ENCODE assay signal across 8 cellular contexts in the genomic region with DNA sequence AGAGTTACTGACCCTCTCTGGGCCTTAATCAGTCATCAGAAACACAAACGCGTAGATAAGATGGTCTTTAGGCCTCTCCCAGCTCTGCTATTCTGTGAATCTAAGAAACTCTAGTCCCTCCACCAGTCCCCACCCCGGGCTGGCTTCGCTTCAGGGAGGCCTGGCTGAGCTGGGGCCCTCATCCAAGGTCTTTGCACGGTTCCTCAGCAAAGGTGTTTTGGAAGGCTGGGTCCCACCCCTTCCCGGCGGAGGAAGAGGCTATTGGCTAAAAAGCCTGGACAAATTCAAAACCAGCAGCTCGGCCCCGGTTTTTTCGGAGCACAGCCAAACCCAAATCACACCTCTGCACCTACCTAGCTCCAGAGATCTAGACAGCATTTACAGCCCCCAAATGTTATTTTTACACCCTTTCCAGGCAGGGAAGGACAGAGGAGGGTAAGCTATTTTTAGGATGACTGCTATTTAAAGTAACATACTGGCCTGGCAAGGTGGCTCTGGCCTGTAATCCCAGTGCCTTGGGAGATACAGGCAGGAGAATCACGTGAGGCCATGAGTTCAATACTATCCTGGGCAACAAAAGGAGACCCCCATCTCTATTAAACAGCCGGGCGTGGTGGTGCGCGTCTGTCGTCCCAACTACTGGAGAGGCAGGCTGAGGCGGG. TPM values are rescaled to one million over a fixed set of nuclear protein-coding genes. Genes with fewer than 3 reads are reported as not detected.
DNase-seq lines count a peak whose midpoint lies in the region; ATAC-seq lines count a peak whose summit lies in the region.

No MANE protein-coding gene starts in this region.

- DNase-seq in Karpas-422 (no peak), EL (no peak)

- no peaks in the 10 kb centered on the region for H3K79me2 ChIP-seq in Karpas-422 (ENCODE audit: low read length)

- H3K9ac ChIP-seq in BLaER1 = peak overlapping the region; percentile 78
- peak overlapping the region; percentile 87 for H3K9ac ChIP-seq in Karpas-422 (ENCODE audit: low read length)
- peak overlapping the region; percentile 82 for H3K9ac ChIP-seq in mucosa of stomach (ENCODE audit: low read length)

- no peaks in the 10 kb centered on the region for H3K27me3 ChIP-seq in BLaER1
- H3K27me3 ChIP-seq in Karpas-422 (ENCODE audit: low read length) = no peaks in the 10 kb centered on the region
- H3K27me3 ChIP-seq in ectodermal cell (ENCODE audit: control insufficient read depth, insufficient read depth, low read length, poor library complexity, severe bottlenecking) = no peaks in the 10 kb centered on the region
- H3K27me3 ChIP-seq in mucosa of stomach (ENCODE audit: control insufficient read depth, insufficient read depth, low read length) = no peaks in the 10 kb centered on the region

- H3K27ac ChIP-seq in BLaER1 = peak overlapping the region; percentile 88
- no peak overlapping the region for H3K27ac ChIP-seq in Karpas-422 (ENCODE audit: low read length)
- H3K27ac ChIP-seq in ectodermal cell (ENCODE audit: insufficient read depth, low read depth, low read length, poor library complexity, severe bottlenecking) = peak overlapping the region; percentile 60

- H3K36me3 ChIP-seq in BLaER1 (no peaks in the 10 kb centered on the region), Karpas-422 (ENCODE audit: insufficient read depth, low read length) (no peaks in the 10 kb centered on the region), ectodermal cell (ENCODE audit: control insufficient read depth, insufficient read depth, low read length) (no peaks in the 10 kb centered on the region), mucosa of stomach (ENCODE audit: control insufficient read depth, insufficient read depth, low read length) (no peaks in the 10 kb centered on the region)

- no peaks in the 10 kb centered on the region for H4K20me1 ChIP-seq in BLaER1
- no peaks in the 10 kb centered on the region for H4K20me1 ChIP-seq in Karpas-422 (ENCODE audit: insufficient read depth, low read depth, low read length)

- H3K9me3 ChIP-seq in BLaER1 = no peaks in the 10 kb centered on the region
- H3K9me3 ChIP-seq in Karpas-422 (ENCODE audit: low read length) = no peaks in the 10 kb centered on the region
- no peaks in the 10 kb centered on the region for H3K9me3 ChIP-seq in ectodermal cell (ENCODE audit: control insufficient read depth, low read length)
- H3K9me3 ChIP-seq in mucosa of stomach (ENCODE audit: control insufficient read depth, low read length) = no peaks in the 10 kb centered on the region

- no peaks in the 10 kb centered on the region for H3K9me2 ChIP-seq in Karpas-422 (replicated peaks; ENCODE audit: insufficient read depth, low read length)

- ATAC-seq in HG02588 (IDR thresholded peaks at IDR 0.05; ENCODE audit: unreplicated experiment) (no peak), GM19023 (IDR thresholded peaks at IDR 0.05; ENCODE audit: unreplicated experiment) (no peak), GM21825 (IDR thresholded peaks at IDR 0.05; ENCODE audit: unreplicated experiment) (no peak)

- peak overlapping the region; percentile 94 for H2AFZ ChIP-seq in Karpas-422 (ENCODE audit: low read length)

- H3K4me2 ChIP-seq in BLaER1 (peak overlapping the region; percentile 75), Karpas-422 (ENCODE audit: low read depth, low read length, poor library complexity, severe bottlenecking) (peak overlapping the region; percentile 94)

- 71 to 72% methylated on average over 17 of the region's 17 CpGs for WGBS in ectodermal cell, 2 experiments

- H3K4me1 ChIP-seq in BLaER1 (peaks cover 32% of the 10 kb centered on the region), Karpas-422 (ENCODE audit: low read length) (peaks cover 10% of the 10 kb centered on the region), ectodermal cell (ENCODE audit: control insufficient read depth, insufficient read depth, low read length) (peaks cover 7% of the 10 kb centered on the region), mucosa of stomach (ENCODE audit: control insufficient read depth, insufficient read depth, low read length) (peaks cover 7% of the 10 kb centered on the region)

- H3K4me3 ChIP-seq in BLaER1 = peak overlapping the region; percentile 73
- peak overlapping the region; percentile 87 for H3K4me3 ChIP-seq in Karpas-422 (ENCODE audit: low read length)
- H3K4me3 ChIP-seq in ectodermal cell (ENCODE audit: insufficient read depth, low read depth, low read length) = peak overlapping the region; percentile 62
- H3K4me3 ChIP-seq in mucosa of stomach (ENCODE audit: low read length) = peak overlapping the region; percentile 51

RNA-seq across cellular contexts. Expression of a gene that starts 13.2 kb away (rescaled TPM):
- total RNA-seq in Karpas-422 (2014; rRNA removed; shearing (Covaris generic); ENCODE audit: low replicate concordance) = 29.8 and 61.2 TPM in 2 replicates
- polyA plus RNA-seq in ectodermal cell (2013, experiment 1 of 4) = 50.5 TPM
- polyA plus RNA-seq in ectodermal cell (2013, experiment 2 of 4) = 44.3 TPM
- 35.7 TPM for polyA plus RNA-seq in ectodermal cell (2013, experiment 3 of 4)
- polyA plus RNA-seq in ectodermal cell (2013, experiment 4 of 4) = 38.1 TPM

RNA-seq across cellular contexts. Expression of a gene that starts 46.9 kb away (rescaled TPM):
- total RNA-seq in Karpas-422 (2014; rRNA removed; shearing (Covaris generic); ENCODE audit: low replicate concordance) = 38.5 and 43.6 TPM in 2 replicates
- 20.8 TPM for polyA plus RNA-seq in ectodermal cell (2013, experiment 1 of 4)
- 22.5 TPM for polyA plus RNA-seq in ectodermal cell (2013, experiment 2 of 4)
- polyA plus RNA-seq in ectodermal cell (2013, experiment 3 of 4) = 15.8 TPM
- polyA plus RNA-seq in ectodermal cell (2013, experiment 4 of 4) = 18.6 TPM

RNA-seq across cellular contexts. Expression of a gene that starts 51.1 kb away (rescaled TPM):
- total RNA-seq in Karpas-422 (2014; rRNA removed; shearing (Covaris generic); ENCODE audit: low replicate concordance) = 0.04 and 0.76 TPM in 2 replicates
- 5.2 TPM for polyA plus RNA-seq in ectodermal cell (2013, experiment 1 of 4)
- 7.8 TPM for polyA plus RNA-seq in ectodermal cell (2013, experiment 2 of 4)
- 6.4 TPM for polyA plus RNA-seq in ectodermal cell (2013, experiment 3 of 4)
- 7.4 TPM for polyA plus RNA-seq in ectodermal cell (2013, experiment 4 of 4)
